ENCODE assay signal across 1 cellular context in genomic region chr17:17789828-17790672, GRCh38.
TF ChIP-seq lines count a peak whose summit lies in the region.

No MANE protein-coding gene starts in this region.

TF ChIP-seq in K562, 482 proteins besides CTCF, POLR2A, EP300 and RAD21 (continued from another document):
- TF ChIP-seq GMEB1 (CRISPR knock-in tag; IDR thresholded peaks at IDR 0.05), result no peak
- no peak for TF ChIP-seq TBL1XR1 (IDR thresholded peaks at IDR 0.05; ENCODE audit: low read length in 2 of 2)
- TF ChIP-seq C11orf30 (IDR thresholded peaks at IDR 0.05; ENCODE audit: low read depth), result no peak
- TF ChIP-seq PTRF (tag; IDR thresholded peaks at IDR 0.05), result no peak
- peak; percentile 46; the same call in 1 of the 2 replicates for TF ChIP-seq NR2C2 (CRISPR knock-in tag; IDR thresholded peaks at IDR 0.05)
- TF ChIP-seq NR2C2 (tag; IDR thresholded peaks at IDR 0.05), result no peak
- no peak for TF ChIP-seq ZKSCAN3 (CRISPR knock-in tag; IDR thresholded peaks at IDR 0.05)
- TF ChIP-seq NR2C1 (IDR thresholded peaks at IDR 0.05), result peak; percentile 67
- TF ChIP-seq NR2C1 (tag; IDR thresholded peaks at IDR 0.05), result peak; percentile 51; the same call in 1 of the 2 replicates
- no peak for TF ChIP-seq ASH1L (IDR thresholded peaks at IDR 0.05; ENCODE audit: borderline replicate concordance, low read depth, partially characterized antibody)
- TF ChIP-seq RNF2 (IDR thresholded peaks at IDR 0.05), result no peak
